In genomic region chr9:137227057-137227852, GRCh38 we compare ENCODE assay signal across 7 cellular contexts. TPM values are rescaled to one million over a fixed set of nuclear protein-coding genes. Genes with fewer than 3 reads are reported as not detected.
DNase-seq lines count a peak whose midpoint lies in the region; ATAC-seq, FAIRE-seq and TF ChIP-seq lines count a peak whose summit lies in the region.

Gene RNF224 (plus strand): TSS chr9:137227502. CDS start chr9:137228336, 834 bp downstream.

- FAIRE-seq in GM12891 (lab: Jason Lieb, UNC) = peak; percentile 98

- no peaks in the 10 kb centered on the region for H3K9me3 ChIP-seq in WERI-Rb-1 (ENCODE audit: severe bottlenecking)

- H3K27me3 ChIP-seq in WERI-Rb-1 (ENCODE audit: insufficient read depth, low read depth, severe bottlenecking) (no peaks in the 10 kb centered on the region), brain microvascular endothelial cell (replicated peaks) (no peaks in the 10 kb centered on the region)

- H3K36me3 ChIP-seq in WERI-Rb-1 = no peaks in the 10 kb centered on the region
- H3K36me3 ChIP-seq in brain microvascular endothelial cell (replicated peaks) = no peaks in the 10 kb centered on the region

- no peak within 1 kb of the TSS for H3K4me3 ChIP-seq in WERI-Rb-1 (ENCODE audit: low read depth, low read length)
- no peak within 1 kb of the TSS for H3K4me3 ChIP-seq in brain microvascular endothelial cell (ENCODE audit: low read depth, low read length)

- TF ChIP-seq CTCF in WERI-Rb-1 (IDR thresholded peaks at IDR 0.05; ENCODE audit: low read depth, low read length) (peak; percentile 82), brain microvascular endothelial cell (IDR thresholded peaks at IDR 0.05; ENCODE audit: low read depth, low read length, missing control alignments) (peak; percentile 94)

- H3K27ac ChIP-seq in WERI-Rb-1 (no peak within 1 kb of the TSS), brain microvascular endothelial cell (no peak within 1 kb of the TSS)

- peak; percentile 88 for DNase-seq in GM12891 (ENCODE audit: insufficient read length, low spot score)
- peak; percentile 35 for DNase-seq in NCI-H2029 treated with DMSO at 0.1 percent for 48 hours (lab: John Stamatoyannopoulos, UW)
- peak; percentile 72 for DNase-seq in WERI-Rb-1
- peak; percentile 58 for DNase-seq in brain microvascular endothelial cell
- DNase-seq in islet precursor cell = peak; percentile 90
- DNase-seq in stimulated activated CD4-positive, alpha-beta T cell treated with anti-CD3 and anti-CD28 coated beads, Interleukin-1b, Interleukin-23, amount 100 ng/mL, for 4 hours (ENCODE audit: low read depth in 2 of 2) = peak; percentile 77 to 79

- in situ Hi-C loops in brain microvascular endothelial cell (cut with HindIII; ENCODE audit: low pct_ligation_motif_present, low sequenced_read_pairs) = no loop called here

- ATAC-seq in GM21717 (IDR thresholded peaks at IDR 0.05; ENCODE audit: unreplicated experiment) = no peak

- no peak for TF ChIP-seq POLR2A in GM12891 (IDR thresholded peaks at IDR 0.05; ENCODE audit: low read depth, low read length)

TF ChIP-seq in GM12891, 5 proteins besides CTCF, POLR2A, EP300 and RAD21:
- TF ChIP-seq SPI1 (IDR thresholded peaks at IDR 0.05; ENCODE audit: low read depth, low read length) = no peak
- TF ChIP-seq POLR2AphosphoS5 (IDR thresholded peaks at IDR 0.05; ENCODE audit: low read depth, low read length) = no peak
- TF ChIP-seq POU2F2 (IDR thresholded peaks at IDR 0.05; ENCODE audit: low read depth, low read length) = 0 out of 2 replicates have a peak, but pooled peaks have one; percentile 28
- no peak for TF ChIP-seq TAF1 (IDR thresholded peaks at IDR 0.05; ENCODE audit: low read depth, low read length)

RNA-seq across cellular contexts. Expression of gene RNF224, which starts in this region (rescaled TPM):
- 0.17 TPM for polyA plus RNA-seq in GM12891 (2012; ENCODE audit: low read depth, missing spikeins)

Comparison
In these comparisons a context has a peak if more than half of its experiments do, and no peak if none do; other contexts are left out.
1. DNase-seq: peak in every context shown above with its lines; median percentile 90 in islet precursor cell; 88 in GM12891; 78 in stimulated activated CD4-positive, alpha-beta T cell treated with anti-CD3 and anti-CD28 coated beads, Interleukin-1b, Interleukin-23, amount 100 ng/mL, for 4 hours; 72 in WERI-Rb-1; 58 in brain microvascular endothelial cell; 35 in NCI-H2029 treated with DMSO at 0.1 percent for 48 hours.